In genomic region chr6:34459899-34460593, GRCh38 we compare ENCODE assay signal across 8 cellular contexts. TPM values are rescaled to one million over a fixed set of nuclear protein-coding genes. Genes with fewer than 3 reads are reported as not detected.
DNase-seq lines count a peak whose midpoint lies in the region; ATAC-seq and TF ChIP-seq lines count a peak whose summit lies in the region.

No MANE protein-coding gene starts in this region.

- no peak for TF ChIP-seq EP300 in transverse colon (IDR thresholded peaks at IDR 0.05; ENCODE audit: low read depth)

- no peak overlapping the region for H3K27ac Mint-ChIP-seq in activated CD4-positive, alpha-beta T cell treated with anti-CD3 and anti-CD28 coated beads for 36 hours

- no peak for TF ChIP-seq POLR2A in transverse colon (IDR thresholded peaks at IDR 0.05)

- H3K4me3 Mint-ChIP-seq in activated CD4-positive, alpha-beta T cell treated with anti-CD3 and anti-CD28 coated beads for 36 hours = no peak overlapping the region

- H3K9me3 Mint-ChIP-seq in activated CD4-positive, alpha-beta T cell treated with anti-CD3 and anti-CD28 coated beads for 36 hours (ENCODE audit: low read depth) = no peaks in the 10 kb centered on the region

- no peaks in the 10 kb centered on the region for H3K36me3 ChIP-seq in transverse colon

- no peaks in the 10 kb centered on the region for H3K4me1 ChIP-seq in transverse colon

- POLR2A ChIA-PET in activated CD4-positive, alpha-beta T cell treated with anti-CD3 and anti-CD28 coated beads for 36 hours (lab: Charles Lee) = interaction anchor here (0.7 to 1.7 kb wide), 3 partner anchors 32 to 1340 kb away, joined by 3 to 7 read pairs (median 3); no protein-coding TSS in a partner anchor

- intact Hi-C loops in activated CD4-positive, alpha-beta T cell treated with anti-CD3 and anti-CD28 coated beads for 36 hours (cut with DNase I, micrococcal nuclease) = loop anchor here (1.0 to 5.0 kb wide), 5 partner anchors 67 to 682 kb away; partner anchors contain the start of genes SNRPC (in 1 of the 2) and TCP11 (in 1 of the 2)
- intact Hi-C loops in transverse colon (cut with DNase I; ENCODE audit: low total_unique reads) = no loop called here

- in situ Hi-C loops in transverse colon (cut with MboI; ENCODE audit: low pct_ligation_motif_present in 1 of 4, low pct_unique_long_range_greater_than_20kb in 1 of 4, low sequenced_read_pairs in 3 of 4) = loop anchor here in 3 of 4 donors (25.0 kb wide), 1 partner anchor 152 kb away; no protein-coding TSS in a partner anchor

- H3K36me3 Mint-ChIP-seq in activated CD4-positive, alpha-beta T cell treated with anti-CD3 and anti-CD28 coated beads for 36 hours (ENCODE audit: low read depth) = no peaks in the 10 kb centered on the region

- DNase-seq in activated CD8-positive, alpha-beta memory T cell treated with anti-CD3 and anti-CD28 coated beads for 1 hour (ENCODE audit: extremely low read depth in 1 of 2, low read depth in 1 of 2) = peak; percentile 11 to 17
- no peak for DNase-seq in activated CD8-positive, alpha-beta memory T cell treated with anti-CD3 and anti-CD28 coated beads, Interleukin-2, amount 50 U/mL, for 48 hours
- DNase-seq in NCI-H2171 treated with DMSO at 0.1 percent for 48 hours (lab: John Stamatoyannopoulos, UW) (peak; percentile 34), myocyte (ENCODE audit: low read depth) (peak; percentile 54), transverse colon (peak; percentile 55)
- peak; percentile 73 for DNase-seq in activated CD4-positive, alpha-beta T cell treated with anti-CD3 and anti-CD28 coated beads for 36 hours
- DNase-seq in effector CD4-positive, alpha-beta T cell = peak; percentile 38

- 4 to 57% methylated on average over 3 to 6 of the region's 6 CpGs for WGBS in transverse colon (ENCODE audit: low coverage in 1 of 2), 2 donors

- peak; percentile 52 to 70 (median 66) for TF ChIP-seq CTCF in transverse colon (IDR thresholded peaks at IDR 0.05)

- no peaks in the 10 kb centered on the region for H3K9me3 ChIP-seq in transverse colon

- H3K4me1 Mint-ChIP-seq in activated CD4-positive, alpha-beta T cell treated with anti-CD3 and anti-CD28 coated beads for 36 hours = no peaks in the 10 kb centered on the region

- CTCF ChIA-PET in activated CD4-positive, alpha-beta T cell treated with anti-CD3 and anti-CD28 coated beads for 36 hours (lab: Charles Lee) = interaction anchor here (0.6 to 5.8 kb wide), 29 partner anchors 11 to 1969 kb away, joined by 3 to 106 read pairs (median 4); no protein-coding TSS in a partner anchor

- H3K27me3 Mint-ChIP-seq in activated CD4-positive, alpha-beta T cell treated with anti-CD3 and anti-CD28 coated beads for 36 hours = peaks cover 3% of the 10 kb centered on the region

- no peak overlapping the region for H3K4me3 ChIP-seq in transverse colon

- no peak overlapping the region for H3K27ac ChIP-seq in transverse colon

- ATAC-seq in activated CD4-positive, alpha-beta T cell treated with anti-CD3 and anti-CD28 coated beads for 36 hours = peak; percentile 84
- no peak for ATAC-seq in HG03442 (IDR thresholded peaks at IDR 0.05; ENCODE audit: unreplicated experiment)

- H3K27me3 ChIP-seq in transverse colon = peaks cover 17% of the 10 kb centered on the region

RNA-seq across cellular contexts. Expression of gene PACSIN1, which starts 5.8 kb away (rescaled TPM):
- under 1 TPM; 0.07 to 0.14 TPM for total RNA-seq in activated CD4-positive, alpha-beta T cell treated with anti-CD3 and anti-CD28 coated beads for 36 hours
- total RNA-seq in myocyte = 4.4 and 5.4 TPM in 2 replicates
- polyA plus RNA-seq in myocyte (2012) = 9.4 TPM
- 1 to 10 TPM in 1 of 4 donors, under 1 TPM in 1, not detected in 2; 0.27 to 1.9 TPM for total RNA-seq in transverse colon

RNA-seq across cellular contexts. Expression of gene RPS10, which starts 34.2 kb away (rescaled TPM):
- 1,000 to 10,000 TPM; 2,447 to 2,541 TPM for total RNA-seq in activated CD4-positive, alpha-beta T cell treated with anti-CD3 and anti-CD28 coated beads for 36 hours
- total RNA-seq in myocyte (1,443 and 1,569 TPM in 2 replicates), transverse colon (1,000 to 10,000 TPM in 3 of 4 donors, 100 to 1,000 TPM in 1; 892 to 1,969 (median 1,491) TPM)
- 1,782 TPM for polyA plus RNA-seq in myocyte (2012)
